In genomic region chr11:60992842-60993409, GRCh38 we compare ENCODE assay signal across 16 cellular contexts. TPM values are rescaled to one million over a fixed set of nuclear protein-coding genes. Genes with fewer than 3 reads are reported as not detected.
A peak's percentile ranks its signal among the peaks of the same experiment; 100 is the strongest.
DNase-seq lines count a peak whose midpoint lies in the region; ATAC-seq lines count a peak whose summit lies in the region.
"Had no signal": no experiment of that assay in that cellular context is flagged by ENCODE, and none has a peak within 500 bp of the region (broad histone marks: within the 10 kb centered on the region; RNA-seq: fewer than 3 reads in every experiment).

No MANE protein-coding gene starts in this region.

- peaks cover 53% of the 10 kb centered on the region for H3K36me3 Mint-ChIP-seq in activated CD8-positive, alpha-beta memory T cell treated with anti-CD3 and anti-CD28 coated beads, Interleukin-2, amount 10 ng/mL, durations not matched to agents 7 days and 5 days
- peaks cover 42 to 58% of the 10 kb centered on the region in 2 donors for H3K36me3 Mint-ChIP-seq in activated naive CD4-positive, alpha-beta T cell treated with anti-CD3 and anti-CD28 coated beads, Interleukin-2, amount 50 U/mL, for 72 hours
- H3K36me3 Mint-ChIP-seq: stimulated activated memory B cell treated with anti-CD40 and anti-IgM and Interleukin-4, amounts not matched to agents 10 μg/mL and 1 μg/mL and 100 μg/mL, for 72 hours had no signal

- H3K27ac Mint-ChIP-seq in activated CD8-positive, alpha-beta memory T cell treated with anti-CD3 and anti-CD28 coated beads, Interleukin-2, amount 10 ng/mL, durations not matched to agents 7 days and 5 days: peak overlapping the region; percentile 78
- peak overlapping the region; percentile 86 to 89 for H3K27ac Mint-ChIP-seq in activated naive CD4-positive, alpha-beta T cell treated with anti-CD3 and anti-CD28 coated beads, Interleukin-2, amount 50 U/mL, for 72 hours
- H3K27ac Mint-ChIP-seq: dendritic cell treated with granulocyte-macrophage colony-stimulating factor and Interleukin-4, amounts not matched to agents 40 ng/mL and 50 ng/mL, for 4 days; progenitor cell of endocrine pancreas; stimulated activated memory B cell treated with anti-CD40 and anti-IgM and Interleukin-4, amounts not matched to agents 10 μg/mL and 1 μg/mL and 100 μg/mL, for 72 hours had no signal

- no peak overlapping the region for H3K4me3 Mint-ChIP-seq in activated CD8-positive, alpha-beta memory T cell treated with anti-CD3 and anti-CD28 coated beads, Interleukin-2, amount 10 ng/mL, durations not matched to agents 7 days and 5 days
- H3K4me3 Mint-ChIP-seq: dendritic cell treated with granulocyte-macrophage colony-stimulating factor and Interleukin-4, amounts not matched to agents 40 ng/mL and 50 ng/mL, for 4 days; stimulated activated memory B cell treated with anti-CD40 and anti-IgM and Interleukin-4, amounts not matched to agents 10 μg/mL and 1 μg/mL and 100 μg/mL, for 72 hours had no signal

- CTCF ChIA-PET in activated CD8-positive, alpha-beta memory T cell treated with anti-CD3 and anti-CD28 coated beads, Interleukin-2, amount 10 ng/mL, durations not matched to agents 7 days and 5 days (lab: Charles Lee): interaction anchor here (1.0 to 1.6 kb wide), 5 partner anchors 10 to 139 kb away, joined by 3 to 4 read pairs (median 3); partner anchors contain the start of gene CD5

- no peak for ATAC-seq in activated CD8-positive, alpha-beta memory T cell treated with anti-CD3 and anti-CD28 coated beads, Interleukin-2, amount 10 ng/mL, durations not matched to agents 7 days and 5 days
- ATAC-seq in activated naive CD4-positive, alpha-beta T cell treated with anti-CD3 and anti-CD28 coated beads, Interleukin-2, amount 50 U/mL, for 72 hours: no peak
- no peak for ATAC-seq in left ventricle myocardium superior
- ATAC-seq: activated CD4-positive, CD25-positive, alpha-beta regulatory T cell treated with anti-CD3 and anti-CD28 coated beads, Interleukin-2, amount 50 U/mL, for 24 hours; stimulated activated memory B cell treated with anti-CD40 and anti-IgM and Interleukin-4, amounts not matched to agents 10 μg/mL and 1 μg/mL and 100 μg/mL, for 72 hours had no signal

- H3K4me1 Mint-ChIP-seq in activated CD8-positive, alpha-beta memory T cell treated with anti-CD3 and anti-CD28 coated beads, Interleukin-2, amount 10 ng/mL, durations not matched to agents 7 days and 5 days: peaks cover 69% of the 10 kb centered on the region

- no peaks in the 10 kb centered on the region for H3K9me3 Mint-ChIP-seq in activated CD8-positive, alpha-beta memory T cell treated with anti-CD3 and anti-CD28 coated beads, Interleukin-2, amount 10 ng/mL, durations not matched to agents 7 days and 5 days (ENCODE audit: low read depth)
- H3K9me3 Mint-ChIP-seq in activated naive CD4-positive, alpha-beta T cell treated with anti-CD3 and anti-CD28 coated beads, Interleukin-2, amount 50 U/mL, for 72 hours: no peaks in the 10 kb centered on the region
- H3K9me3 Mint-ChIP-seq: dendritic cell treated with granulocyte-macrophage colony-stimulating factor and Interleukin-4, amounts not matched to agents 40 ng/mL and 50 ng/mL, for 4 days; stimulated activated memory B cell treated with anti-CD40 and anti-IgM and Interleukin-4, amounts not matched to agents 10 μg/mL and 1 μg/mL and 100 μg/mL, for 72 hours had no signal

- H3K27me3 Mint-ChIP-seq in activated CD8-positive, alpha-beta memory T cell treated with anti-CD3 and anti-CD28 coated beads, Interleukin-2, amount 10 ng/mL, durations not matched to agents 7 days and 5 days: no peaks in the 10 kb centered on the region
- H3K27me3 Mint-ChIP-seq: stimulated activated memory B cell treated with anti-CD40 and anti-IgM and Interleukin-4, amounts not matched to agents 10 μg/mL and 1 μg/mL and 100 μg/mL, for 72 hours had no signal

- no peak for DNase-seq in activated CD8-positive, alpha-beta memory T cell treated with anti-CD3 and anti-CD28 coated beads, Interleukin-2, amount 10 ng/mL, durations not matched to agents 7 days and 5 days
- no peak for DNase-seq in activated CD8-positive, alpha-beta memory T cell treated with anti-CD3 and anti-CD28 coated beads for 24 hours
- DNase-seq in NCI-H446 (lab: John Stamatoyannopoulos, UW) (peak; percentile 74 to 92), posterior vena cava (ENCODE audit: low spot score) (peak; percentile 48), GM19240 (ENCODE audit: insufficient read length, low spot score) (no peak), left ventricle myocardium superior (no peak), SKM-1 (lab: John Stamatoyannopoulos, UW; ENCODE audit: unreplicated experiment) (no peak)
- peak in 1 of 2 donors; percentile 44 for DNase-seq in activated naive CD4-positive, alpha-beta T cell treated with anti-CD3 and anti-CD28 coated beads, Interleukin-2, amount 50 U/mL, for 72 hours (ENCODE audit: low spot score in 2 of 2)
- DNase-seq: amniotic stem cell, H7, SHP77 treated with DMSO at 0.1 percent for 48 hours had no signal

- intact Hi-C loops in posterior vena cava (cut with DNase I): no loop called here
- intact Hi-C loops in left ventricle myocardium superior (cut with micrococcal nuclease): no loop called here

RNA-seq across cellular contexts. Expression of gene CD6, which starts 21.4 kb away (rescaled TPM):
- total RNA-seq in activated CD8-positive, alpha-beta memory T cell treated with anti-CD3 and anti-CD28 coated beads, Interleukin-2, amount 10 ng/mL, durations not matched to agents 7 days and 5 days: 100 to 1,000 TPM; 152 to 181 TPM
- total RNA-seq in activated naive CD4-positive, alpha-beta T cell treated with anti-CD3 and anti-CD28 coated beads, Interleukin-2, amount 50 U/mL, for 72 hours: 100 to 1,000 TPM; 227 to 339 TPM
- total RNA-seq in posterior vena cava (under 1 TPM; 0.43 to 0.93 TPM), left ventricle myocardium superior (0.20 TPM)
- total RNA-seq: H7, MCF 10A had no signal

RNA-seq across cellular contexts. Expression of gene SLC15A3, which starts 41.0 kb away (rescaled TPM):
- total RNA-seq in activated CD8-positive, alpha-beta memory T cell treated with anti-CD3 and anti-CD28 coated beads, Interleukin-2, amount 10 ng/mL, durations not matched to agents 7 days and 5 days: under 1 TPM; 0.30 to 0.96 TPM
- total RNA-seq in activated naive CD4-positive, alpha-beta T cell treated with anti-CD3 and anti-CD28 coated beads, Interleukin-2, amount 50 U/mL, for 72 hours: 1 to 10 TPM; 5.9 to 9.0 TPM
- 10 to 100 TPM; 27.4 to 29.3 TPM for total RNA-seq in posterior vena cava
- 16.8 TPM for total RNA-seq in left ventricle myocardium superior
- total RNA-seq: MCF 10A had no signal

Comparison
In these comparisons a context has a peak if more than half of its experiments do, and no peak if none do; other contexts are left out.
1. DNase-seq: peak in NCI-H446 (2 of 2) and posterior vena cava (single experiment); none in activated CD8-positive, alpha-beta memory T cell treated with anti-CD3 and anti-CD28 coated beads, Interleukin-2, amount 10 ng/mL, durations not matched to agents 7 days and 5 days (single experiment), activated CD8-positive, alpha-beta memory T cell treated with anti-CD3 and anti-CD28 coated beads for 24 hours (single experiment), GM19240 (single experiment), left ventricle myocardium superior (single experiment) and SKM-1 (single experiment).
2. RNA of gene CD6, which starts 21.4 kb away (total RNA-seq): 227 to 339 TPM in activated naive CD4-positive, alpha-beta T cell treated with anti-CD3 and anti-CD28 coated beads, Interleukin-2, amount 50 U/mL, for 72 hours and 152 to 181 TPM in activated CD8-positive, alpha-beta memory T cell treated with anti-CD3 and anti-CD28 coated beads, Interleukin-2, amount 10 ng/mL, durations not matched to agents 7 days and 5 days; 0.43 to 0.93 TPM in posterior vena cava and 0.20 TPM in left ventricle myocardium superior (single experiment); every median in the first group is over 10 times any median in the second.